ENCODE assay signal across 22 cellular contexts in genomic region chr5:79349047-79349446, GRCh38.
"Had no signal": no experiment of that assay in that cellular context is flagged by ENCODE, and none has a peak within 500 bp of the region (broad histone marks: within the 10 kb centered on the region; RNA-seq: fewer than 3 reads in every experiment).

No MANE protein-coding gene starts in this region.

- H3K4me1 ChIP-seq: adrenal gland, Peyer's patch had no signal

- H3K9me3 Mint-ChIP-seq: activated naive CD8-positive, alpha-beta T cell treated with anti-CD3 and anti-CD28 coated beads, Interleukin-2, amount 10 ng/mL, durations not matched to agents 7 days and 5 days; T-helper 1 cell treated with Interleukin-12 subunit alpha and Interleukin-12 subunit beta and Interleukin-4 antibody, amounts not matched to agents 30 μg/mL and 1 μg/mL, for 36 hours had no signal

- H3K27ac ChIP-seq: adrenal gland, Peyer's patch had no signal

- DNase-seq: activated CD4-positive, alpha-beta T cell treated with anti-CD3 and anti-CD28 coated beads for 4 hours; activated CD8-positive, alpha-beta memory T cell treated with anti-CD3 and anti-CD28 coated beads, Interleukin-2, amount 50 U/mL, for 4 hours; activated CD8-positive, alpha-beta T cell treated with anti-CD3 and anti-CD28 coated beads for 36 hours; activated naive CD4-positive, alpha-beta T cell treated with anti-CD3 and anti-CD28 coated beads, Interleukin-2, amount 50 U/mL, for 16 hours; activated naive CD8-positive, alpha-beta T cell treated with anti-CD3 and anti-CD28 coated beads, Interleukin-2, amount 10 ng/mL, durations not matched to agents 7 days and 5 days; activated T-cell treated with anti-CD3 and anti-CD28 coated beads, Interleukin-2, amount 50 U/mL, for 72 hours; adrenal gland; anterior cingulate cortex; caudate nucleus; Karpas-422; NCI-H1105 treated with DMSO at 0.1 percent for 48 hours; NCI-H1436 treated with DMSO at 0.1 percent for 48 hours; NCI-H187; NCI-H2081; NCI-H510A treated with DMSO at 0.1 percent for 48 hours; NCI-H69; NK-92 treated with Interleukin-12 subunit alpha and Interleukin-12 subunit beta, amount 100 ng/mL, for 24 hours; OCI-M1; Peyer's patch; SHP77 treated with DMSO at 0.1 percent for 48 hours had no signal

- H3K9me3 ChIP-seq: adrenal gland, Peyer's patch had no signal

- H3K4me3 Mint-ChIP-seq: activated CD8-positive, alpha-beta T cell treated with anti-CD3 and anti-CD28 coated beads for 36 hours; activated naive CD8-positive, alpha-beta T cell treated with anti-CD3 and anti-CD28 coated beads, Interleukin-2, amount 10 ng/mL, durations not matched to agents 7 days and 5 days; activated T-cell treated with anti-CD3 and anti-CD28 coated beads, Interleukin-2, amount 50 U/mL, for 72 hours; T-helper 1 cell treated with Interleukin-12 subunit alpha and Interleukin-12 subunit beta and Interleukin-4 antibody, amounts not matched to agents 30 μg/mL and 1 μg/mL, for 36 hours had no signal

- ATAC-seq: activated CD4-positive, CD25-positive, alpha-beta regulatory T cell treated with anti-CD3 and anti-CD28 coated beads, Interleukin-2, amount 50 U/mL, for 24 hours; activated CD8-positive, alpha-beta T cell treated with anti-CD3 and anti-CD28 coated beads for 36 hours; activated T-cell treated with anti-CD3 and anti-CD28 coated beads, Interleukin-2, amount 50 U/mL, for 72 hours had no signal

- H3K36me3 ChIP-seq: adrenal gland, Peyer's patch had no signal

- H3K27me3 Mint-ChIP-seq: activated CD8-positive, alpha-beta T cell treated with anti-CD3 and anti-CD28 coated beads for 36 hours; activated naive CD8-positive, alpha-beta T cell treated with anti-CD3 and anti-CD28 coated beads, Interleukin-2, amount 10 ng/mL, durations not matched to agents 7 days and 5 days had no signal

- H3K36me3 Mint-ChIP-seq: activated naive CD8-positive, alpha-beta T cell treated with anti-CD3 and anti-CD28 coated beads, Interleukin-2, amount 10 ng/mL, durations not matched to agents 7 days and 5 days had no signal

- H3K27me3 ChIP-seq: adrenal gland, Peyer's patch had no signal

- H3K4me1 Mint-ChIP-seq: activated naive CD8-positive, alpha-beta T cell treated with anti-CD3 and anti-CD28 coated beads, Interleukin-2, amount 10 ng/mL, durations not matched to agents 7 days and 5 days had no signal

- H3K27ac Mint-ChIP-seq: activated CD8-positive, alpha-beta T cell treated with anti-CD3 and anti-CD28 coated beads for 36 hours; activated naive CD8-positive, alpha-beta T cell treated with anti-CD3 and anti-CD28 coated beads, Interleukin-2, amount 10 ng/mL, durations not matched to agents 7 days and 5 days; activated T-cell treated with anti-CD3 and anti-CD28 coated beads, Interleukin-2, amount 50 U/mL, for 72 hours; T-helper 1 cell treated with Interleukin-12 subunit alpha and Interleukin-12 subunit beta and Interleukin-4 antibody, amounts not matched to agents 30 μg/mL and 1 μg/mL, for 36 hours had no signal

- H3K4me3 ChIP-seq: adrenal gland, Peyer's patch had no signal
